1 cellular context compared by ENCODE assay signal in the genomic region with DNA sequence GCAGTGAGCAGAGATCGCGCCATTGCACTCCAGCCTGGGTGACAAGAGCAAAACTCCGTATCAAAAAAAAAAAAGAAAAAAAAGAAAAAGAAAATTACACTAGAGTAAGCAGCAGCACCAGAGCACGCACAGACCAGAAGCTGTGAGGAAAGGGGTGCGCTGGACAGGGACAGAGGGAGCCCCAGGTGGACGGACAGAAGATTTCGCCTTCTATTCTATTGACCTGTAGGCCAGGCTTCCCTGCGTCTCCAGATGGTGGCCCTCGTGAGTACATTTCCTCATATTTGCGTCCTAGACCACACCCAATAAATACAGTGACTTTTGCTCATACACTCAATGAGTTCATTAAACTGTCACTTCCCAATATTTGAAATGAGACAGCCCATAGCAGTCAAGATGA.
TF ChIP-seq lines count a peak whose summit lies in the region.

No MANE protein-coding gene starts in this region.

TF ChIP-seq in WTC11, 78 proteins besides CTCF, POLR2A, EP300 and RAD21 (continued from another document):
- TF ChIP-seq, protein P1, sequence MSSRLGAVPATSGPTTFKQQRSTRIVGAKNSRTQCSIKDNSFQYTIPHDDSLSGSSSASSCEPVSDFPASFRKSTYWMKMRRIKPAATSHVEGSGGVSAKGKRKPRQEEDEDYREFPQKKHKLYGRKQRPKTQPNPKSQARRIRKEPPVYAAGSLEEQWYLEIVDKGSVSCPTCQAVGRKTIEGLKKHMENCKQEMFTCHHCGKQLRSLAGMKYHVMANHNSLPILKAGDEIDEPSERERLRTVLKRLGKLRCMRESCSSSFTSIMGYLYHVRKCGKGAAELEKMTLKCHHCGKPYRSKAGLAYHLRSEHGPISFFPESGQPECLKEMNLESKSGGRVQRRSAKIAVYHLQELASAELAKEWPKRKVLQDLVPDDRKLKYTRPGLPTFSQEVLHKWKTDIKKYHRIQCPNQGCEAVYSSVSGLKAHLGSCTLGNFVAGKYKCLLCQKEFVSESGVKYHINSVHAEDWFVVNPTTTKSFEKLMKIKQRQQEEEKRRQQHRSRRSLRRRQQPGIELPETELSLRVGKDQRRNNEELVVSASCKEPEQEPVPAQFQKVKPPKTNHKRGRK (CRISPR knock-in tag; IDR thresholded peaks at IDR 0.05; ENCODE audit: borderline replicate concordance): no peak
- TF ChIP-seq GTF2I (CRISPR knock-in tag; conservative IDR thresholded peaks at IDR 0.05) (no peak), ZNF317 (CRISPR knock-in tag; IDR thresholded peaks at IDR 0.05; ENCODE audit: borderline replicate concordance, low read depth) (no peak), AR (CRISPR knock-in tag; IDR thresholded peaks at IDR 0.05) (no peak), ZNF396 (CRISPR knock-in tag; IDR thresholded peaks at IDR 0.05; ENCODE audit: borderline replicate concordance) (no peak), FOXP4 (CRISPR knock-in tag; IDR thresholded peaks at IDR 0.05) (no peak), IRF2 (CRISPR knock-in tag; IDR thresholded peaks at IDR 0.05; ENCODE audit: borderline replicate concordance, low read depth) (no peak), NR2C2 (CRISPR knock-in tag; IDR thresholded peaks at IDR 0.05) (no peak), ARID4B (CRISPR knock-in tag; IDR thresholded peaks at IDR 0.05; ENCODE audit: borderline replicate concordance) (no peak), ZNF425 (CRISPR knock-in tag; conservative IDR thresholded peaks at IDR 0.05) (no peak), ELF4 (CRISPR knock-in tag; IDR thresholded peaks at IDR 0.05; ENCODE audit: low read depth) (no peak)
- TF ChIP-seq, protein P2, sequence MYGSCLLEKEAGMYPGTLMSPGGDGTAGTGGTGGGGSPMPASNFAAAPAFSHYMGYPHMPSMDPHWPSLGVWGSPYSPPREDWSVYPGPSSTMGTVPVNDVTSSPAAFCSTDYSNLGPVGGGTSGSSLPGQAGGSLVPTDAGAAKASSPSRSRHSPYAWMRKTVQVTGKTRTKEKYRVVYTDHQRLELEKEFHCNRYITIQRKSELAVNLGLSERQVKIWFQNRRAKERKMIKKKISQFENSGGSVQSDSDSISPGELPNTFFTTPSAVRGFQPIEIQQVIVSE (CRISPR knock-in tag; IDR thresholded peaks at IDR 0.05; ENCODE audit: borderline replicate concordance): no peak
- TF ChIP-seq, protein P3, sequence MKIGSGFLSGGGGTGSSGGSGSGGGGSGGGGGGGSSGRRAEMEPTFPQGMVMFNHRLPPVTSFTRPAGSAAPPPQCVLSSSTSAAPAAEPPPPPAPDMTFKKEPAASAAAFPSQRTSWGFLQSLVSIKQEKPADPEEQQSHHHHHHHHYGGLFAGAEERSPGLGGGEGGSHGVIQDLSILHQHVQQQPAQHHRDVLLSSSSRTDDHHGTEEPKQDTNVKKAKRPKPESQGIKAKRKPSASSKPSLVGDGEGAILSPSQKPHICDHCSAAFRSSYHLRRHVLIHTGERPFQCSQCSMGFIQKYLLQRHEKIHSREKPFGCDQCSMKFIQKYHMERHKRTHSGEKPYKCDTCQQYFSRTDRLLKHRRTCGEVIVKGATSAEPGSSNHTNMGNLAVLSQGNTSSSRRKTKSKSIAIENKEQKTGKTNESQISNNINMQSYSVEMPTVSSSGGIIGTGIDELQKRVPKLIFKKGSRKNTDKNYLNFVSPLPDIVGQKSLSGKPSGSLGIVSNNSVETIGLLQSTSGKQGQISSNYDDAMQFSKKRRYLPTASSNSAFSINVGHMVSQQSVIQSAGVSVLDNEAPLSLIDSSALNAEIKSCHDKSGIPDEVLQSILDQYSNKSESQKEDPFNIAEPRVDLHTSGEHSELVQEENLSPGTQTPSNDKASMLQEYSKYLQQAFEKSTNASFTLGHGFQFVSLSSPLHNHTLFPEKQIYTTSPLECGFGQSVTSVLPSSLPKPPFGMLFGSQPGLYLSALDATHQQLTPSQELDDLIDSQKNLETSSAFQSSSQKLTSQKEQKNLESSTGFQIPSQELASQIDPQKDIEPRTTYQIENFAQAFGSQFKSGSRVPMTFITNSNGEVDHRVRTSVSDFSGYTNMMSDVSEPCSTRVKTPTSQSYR (CRISPR knock-in tag; IDR thresholded peaks at IDR 0.05): no peak
- TF ChIP-seq, protein P4, sequence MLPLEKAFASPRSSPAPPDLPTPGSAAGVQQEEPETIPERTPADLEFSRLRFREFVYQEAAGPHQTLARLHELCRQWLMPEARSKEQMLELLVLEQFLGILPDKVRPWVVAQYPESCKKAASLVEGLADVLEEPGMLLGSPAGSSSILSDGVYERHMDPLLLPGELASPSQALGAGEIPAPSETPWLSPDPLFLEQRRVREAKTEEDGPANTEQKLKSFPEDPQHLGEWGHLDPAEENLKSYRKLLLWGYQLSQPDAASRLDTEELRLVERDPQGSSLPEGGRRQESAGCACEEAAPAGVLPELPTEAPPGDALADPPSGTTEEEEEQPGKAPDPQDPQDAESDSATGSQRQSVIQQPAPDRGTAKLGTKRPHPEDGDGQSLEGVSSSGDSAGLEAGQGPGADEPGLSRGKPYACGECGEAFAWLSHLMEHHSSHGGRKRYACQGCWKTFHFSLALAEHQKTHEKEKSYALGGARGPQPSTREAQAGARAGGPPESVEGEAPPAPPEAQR (CRISPR knock-in tag; IDR thresholded peaks at IDR 0.05): no peak
